ENCODE assay signal across 20 cellular contexts in the genomic region with DNA sequence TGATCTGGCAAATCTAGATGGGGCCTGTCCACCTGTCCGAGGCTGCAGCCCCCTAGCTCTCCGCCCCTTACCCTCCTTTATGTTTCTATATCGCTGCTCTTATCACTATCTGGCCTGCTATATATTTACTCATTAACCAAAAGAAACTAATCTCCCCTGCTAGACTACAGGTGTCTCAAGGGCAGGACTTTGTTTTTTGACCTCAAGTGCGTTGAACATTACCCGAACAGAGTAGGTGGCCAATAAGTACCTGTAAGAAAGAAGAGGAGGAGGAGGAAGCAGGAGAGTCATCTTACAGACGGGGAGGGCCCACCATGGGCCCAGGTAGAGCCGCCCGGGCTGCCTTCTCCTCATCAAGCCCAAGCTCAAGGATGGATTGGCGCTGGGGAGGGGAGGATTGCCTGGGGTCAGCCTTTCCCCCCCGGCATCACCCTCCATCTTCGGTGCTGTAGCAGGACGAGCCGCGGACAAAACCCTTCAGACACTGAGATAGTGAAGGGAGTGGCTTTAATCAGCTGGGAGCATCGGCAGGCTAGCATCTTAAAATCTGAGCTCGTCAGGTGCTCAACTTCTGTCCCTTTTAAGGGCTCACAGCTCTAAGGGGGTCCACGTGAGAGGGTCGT. TPM values are rescaled to one million over a fixed set of nuclear protein-coding genes. Genes with fewer than 3 reads are reported as not detected.
DNase-seq lines count a peak whose midpoint lies in the region; ATAC-seq and TF ChIP-seq lines count a peak whose summit lies in the region.
"Had no signal": no experiment of that assay in that cellular context is flagged by ENCODE, and none has a peak within 500 bp of the region (broad histone marks: within the 10 kb centered on the region; RNA-seq: fewer than 3 reads in every experiment).

No MANE protein-coding gene starts in this region.

- no peak for TF ChIP-seq CTCF in natural killer cell (IDR thresholded peaks at IDR 0.05)

- no peaks in the 10 kb centered on the region for H3K9me3 Mint-ChIP-seq in natural killer cell treated with Interleukin-12 subunit alpha and Interleukin-12 subunit beta and Interleukin-15 and Interleukin-18, amount 100 ng/mL, for 72 hours
- no peaks in the 10 kb centered on the region for H3K9me3 Mint-ChIP-seq in natural killer cell
- H3K9me3 Mint-ChIP-seq: CD4-positive, alpha-beta memory T cell; nephron; stimulated activated effector memory CD8-positive, alpha-beta T cell treated with anti-CD3 and anti-CD28 coated beads, Interleukin-12 subunit alpha, Interleukin-12 subunit beta, amount 100 ng/mL, for 72 hours had no signal

- intact Hi-C loops in natural killer cell (cut with micrococcal nuclease), result no loop called here

- peak; percentile 58 for DNase-seq in natural killer cell treated with Interleukin-12 subunit alpha and Interleukin-12 subunit beta and Interleukin-15 and Interleukin-18, amount 100 ng/mL, for 72 hours (ENCODE audit: low spot score)
- no peak for DNase-seq in natural killer cell
- peak; percentile 38 for DNase-seq in RPMI8226
- peak; percentile 39 for DNase-seq in ureter (ENCODE audit: low spot score)
- no peak for DNase-seq in effector memory CD4-positive, alpha-beta T cell
- DNase-seq in amniotic stem cell (lab: John Stamatoyannopoulos, UW), result no peak
- DNase-seq: CD4-positive, alpha-beta memory T cell; colonic mucosa; DMS53; kidney; NCI-H1930; NCI-H446 treated with DMSO at 0.1 percent for 48 hours; SHP77 treated with DMSO at 0.1 percent for 48 hours had no signal

- H3K4me3 ChIP-seq in mesodermal cell (ENCODE audit: extremely low read depth, insufficient read depth, low read length, poor library complexity, severe bottlenecking), result no peak overlapping the region
- no peak overlapping the region for H3K4me3 ChIP-seq in effector memory CD4-positive, alpha-beta T cell (ENCODE audit: insufficient read depth, low read depth, low read length, poor library complexity, severe bottlenecking)
- H3K4me3 ChIP-seq: colonic mucosa, thoracic aorta had no signal

- no peak for ATAC-seq in natural killer cell treated with Interleukin-12 subunit alpha and Interleukin-12 subunit beta and Interleukin-15 and Interleukin-18, amount 100 ng/mL, for 72 hours
- ATAC-seq in natural killer cell (no peak), GM18498 (IDR thresholded peaks at IDR 0.05; ENCODE audit: unreplicated experiment) (no peak)
- ATAC-seq: stimulated activated effector memory CD8-positive, alpha-beta T cell treated with anti-CD3 and anti-CD28 coated beads, Interleukin-12 subunit alpha, Interleukin-12 subunit beta, amount 100 ng/mL, for 72 hours had no signal

- H3K36me3 ChIP-seq in mesodermal cell (ENCODE audit: control insufficient read depth, insufficient read depth, low read length), result no peaks in the 10 kb centered on the region
- no peaks in the 10 kb centered on the region for H3K36me3 ChIP-seq in effector memory CD4-positive, alpha-beta T cell (ENCODE audit: control insufficient read depth, insufficient read depth, low read length)
- H3K36me3 ChIP-seq: colonic mucosa, thoracic aorta had no signal

- H3K4me1 Mint-ChIP-seq in natural killer cell treated with Interleukin-12 subunit alpha and Interleukin-12 subunit beta and Interleukin-15 and Interleukin-18, amount 100 ng/mL, for 72 hours (ENCODE audit: low read depth in 2 of 2), result no peaks in the 10 kb centered on the region
- no peaks in the 10 kb centered on the region for H3K4me1 Mint-ChIP-seq in natural killer cell
- H3K4me1 Mint-ChIP-seq: CD4-positive, alpha-beta memory T cell; stimulated activated effector memory CD8-positive, alpha-beta T cell treated with anti-CD3 and anti-CD28 coated beads, Interleukin-12 subunit alpha, Interleukin-12 subunit beta, amount 100 ng/mL, for 72 hours had no signal

- WGBS in mesodermal cell (ENCODE audit: insufficient coverage in 2 of 2), 2 experiments, result 87 to 89% methylated on average over 15 to 18 of the region's 18 CpGs

- H3K4me3 Mint-ChIP-seq in natural killer cell treated with Interleukin-12 subunit alpha and Interleukin-12 subunit beta and Interleukin-15 and Interleukin-18, amount 100 ng/mL, for 72 hours, result no peak overlapping the region
- H3K4me3 Mint-ChIP-seq in natural killer cell, result no peak overlapping the region
- H3K4me3 Mint-ChIP-seq: CD4-positive, alpha-beta memory T cell; nephron; stimulated activated effector memory CD8-positive, alpha-beta T cell treated with anti-CD3 and anti-CD28 coated beads, Interleukin-12 subunit alpha, Interleukin-12 subunit beta, amount 100 ng/mL, for 72 hours had no signal

- peaks cover 4% of the 10 kb centered on the region for H3K27me3 ChIP-seq in effector memory CD4-positive, alpha-beta T cell (replicated peaks; ENCODE audit: control insufficient read depth, insufficient read depth, low read length, poor library complexity, severe bottlenecking)
- H3K27me3 ChIP-seq: colonic mucosa had no signal

- H3K27ac ChIP-seq in mesodermal cell (ENCODE audit: low read depth, low read length, severe bottlenecking), result peak overlapping the region; percentile 87
- H3K27ac ChIP-seq in effector memory CD4-positive, alpha-beta T cell (ENCODE audit: insufficient read depth, low read length, poor library complexity, severe bottlenecking), result no peak overlapping the region
- H3K27ac ChIP-seq: colonic mucosa, thoracic aorta had no signal

- H3K4me1 ChIP-seq in mesodermal cell (ENCODE audit: control insufficient read depth, insufficient read depth, low read length, poor library complexity, severe bottlenecking), result peaks cover 31% of the 10 kb centered on the region
- no peaks in the 10 kb centered on the region for H3K4me1 ChIP-seq in effector memory CD4-positive, alpha-beta T cell (ENCODE audit: control insufficient read depth, insufficient read depth, low read length, poor library complexity, severe bottlenecking)
- H3K4me1 ChIP-seq: colonic mucosa had no signal

- H3K27ac Mint-ChIP-seq in natural killer cell treated with Interleukin-12 subunit alpha and Interleukin-12 subunit beta and Interleukin-15 and Interleukin-18, amount 100 ng/mL, for 72 hours, result no peak overlapping the region
- no peak overlapping the region for H3K27ac Mint-ChIP-seq in natural killer cell
- H3K27ac Mint-ChIP-seq: CD4-positive, alpha-beta memory T cell; nephron; stimulated activated effector memory CD8-positive, alpha-beta T cell treated with anti-CD3 and anti-CD28 coated beads, Interleukin-12 subunit alpha, Interleukin-12 subunit beta, amount 100 ng/mL, for 72 hours had no signal

- H3K9me3 ChIP-seq in mesodermal cell (ENCODE audit: control insufficient read depth, low read length), result no peaks in the 10 kb centered on the region
- no peaks in the 10 kb centered on the region for H3K9me3 ChIP-seq in effector memory CD4-positive, alpha-beta T cell (ENCODE audit: control insufficient read depth, low read length)
- H3K9me3 ChIP-seq: colonic mucosa, thoracic aorta had no signal

- peaks cover 7 to 10% of the 10 kb centered on the region in 2 donors for H3K27me3 Mint-ChIP-seq in natural killer cell treated with Interleukin-12 subunit alpha and Interleukin-12 subunit beta and Interleukin-15 and Interleukin-18, amount 100 ng/mL, for 72 hours
- H3K27me3 Mint-ChIP-seq in natural killer cell (ENCODE audit: low read depth in 2 of 2), result peaks cover 5 to 13% of the 10 kb centered on the region in 2 donors

- H3K36me3 Mint-ChIP-seq in natural killer cell treated with Interleukin-12 subunit alpha and Interleukin-12 subunit beta and Interleukin-15 and Interleukin-18, amount 100 ng/mL, for 72 hours, result no peaks in the 10 kb centered on the region
- H3K36me3 Mint-ChIP-seq in natural killer cell, result no peaks in the 10 kb centered on the region
- H3K36me3 Mint-ChIP-seq: CD4-positive, alpha-beta memory T cell had no signal

RNA-seq across cellular contexts. Expression of a gene that starts 1.2 kb away (rescaled TPM):
- not detected for total RNA-seq in natural killer cell treated with Interleukin-12 subunit alpha and Interleukin-12 subunit beta and Interleukin-15 and Interleukin-18, amount 100 ng/mL, for 72 hours
- under 1 TPM in 2 of 3 donors, not detected in 1; 0.24 to 0.40 TPM for total RNA-seq in natural killer cell
- 2.8 TPM for polyA plus RNA-seq in mesodermal cell (2013, experiment 1 of 2)
- 3.0 TPM for polyA plus RNA-seq in mesodermal cell (2013, experiment 2 of 2)
- total RNA-seq in ureter, result 2.2 TPM
- total RNA-seq: endothelial cell of umbilical vein had no signal
- polyA plus RNA-seq: AG04450; CD4-positive, alpha-beta memory T cell had no signal

RNA-seq across cellular contexts. Expression of a gene that starts 37.1 kb away (rescaled TPM):
- under 1 TPM in 1 of 2 donors, not detected in 1; 0.95 TPM for total RNA-seq in natural killer cell treated with Interleukin-12 subunit alpha and Interleukin-12 subunit beta and Interleukin-15 and Interleukin-18, amount 100 ng/mL, for 72 hours
- under 1 TPM; 0.02 to 0.88 (median 0.50) TPM for total RNA-seq in natural killer cell
- 83.9 TPM for polyA plus RNA-seq in mesodermal cell (2013, experiment 1 of 2)
- polyA plus RNA-seq in mesodermal cell (2013, experiment 2 of 2), result 71.8 TPM
- 71.5 TPM for total RNA-seq in ureter
- polyA plus RNA-seq: CD4-positive, alpha-beta memory T cell had no signal

RNA-seq across cellular contexts. Expression of a gene that starts 52.9 kb away (rescaled TPM):
- under 1 TPM in 1 of 2 donors, not detected in 1; 0.20 TPM for total RNA-seq in natural killer cell treated with Interleukin-12 subunit alpha and Interleukin-12 subunit beta and Interleukin-15 and Interleukin-18, amount 100 ng/mL, for 72 hours
- total RNA-seq in natural killer cell, result 1 to 10 TPM in 1 of 3 donors, under 1 TPM in 2; 0.27 to 1.0 (median 0.90) TPM
- 0.11 TPM for polyA plus RNA-seq in mesodermal cell (2013, experiment 1 of 2)
- polyA plus RNA-seq in mesodermal cell (2013, experiment 2 of 2), result 0.20 TPM
- total RNA-seq in ureter, result 20.2 TPM
- total RNA-seq: CD4-positive, alpha-beta memory T cell had no signal
- polyA plus RNA-seq: AG04450; CD4-positive, alpha-beta memory T cell had no signal

Comparison
In these comparisons a context has a peak if more than half of its experiments do, and no peak if none do; other contexts are left out.
1. DNase-seq: peak in natural killer cell treated with Interleukin-12 subunit alpha and Interleukin-12 subunit beta and Interleukin-15 and Interleukin-18, amount 100 ng/mL, for 72 hours (single experiment), RPMI8226 (single experiment) and ureter (single experiment); none in natural killer cell (single experiment), effector memory CD4-positive, alpha-beta T cell (0 of 3) and amniotic stem cell (single experiment).
2. RNA of a gene that starts 37.1 kb away (total RNA-seq): 71.5 TPM in ureter (single experiment); 0.95 TPM in natural killer cell treated with Interleukin-12 subunit alpha and Interleukin-12 subunit beta and Interleukin-15 and Interleukin-18, amount 100 ng/mL, for 72 hours and 0.02 to 0.88 TPM in natural killer cell; every median in the first group is over 10 times any median in the second.
3. RNA of a gene that starts 52.9 kb away (total RNA-seq): 20.2 TPM in ureter (single experiment); 0.27 to 1.0 TPM in natural killer cell and 0.20 TPM in natural killer cell treated with Interleukin-12 subunit alpha and Interleukin-12 subunit beta and Interleukin-15 and Interleukin-18, amount 100 ng/mL, for 72 hours; every median in the first group is over 10 times any median in the second.